11 cellular contexts compared by ENCODE assay signal in the genomic region with DNA sequence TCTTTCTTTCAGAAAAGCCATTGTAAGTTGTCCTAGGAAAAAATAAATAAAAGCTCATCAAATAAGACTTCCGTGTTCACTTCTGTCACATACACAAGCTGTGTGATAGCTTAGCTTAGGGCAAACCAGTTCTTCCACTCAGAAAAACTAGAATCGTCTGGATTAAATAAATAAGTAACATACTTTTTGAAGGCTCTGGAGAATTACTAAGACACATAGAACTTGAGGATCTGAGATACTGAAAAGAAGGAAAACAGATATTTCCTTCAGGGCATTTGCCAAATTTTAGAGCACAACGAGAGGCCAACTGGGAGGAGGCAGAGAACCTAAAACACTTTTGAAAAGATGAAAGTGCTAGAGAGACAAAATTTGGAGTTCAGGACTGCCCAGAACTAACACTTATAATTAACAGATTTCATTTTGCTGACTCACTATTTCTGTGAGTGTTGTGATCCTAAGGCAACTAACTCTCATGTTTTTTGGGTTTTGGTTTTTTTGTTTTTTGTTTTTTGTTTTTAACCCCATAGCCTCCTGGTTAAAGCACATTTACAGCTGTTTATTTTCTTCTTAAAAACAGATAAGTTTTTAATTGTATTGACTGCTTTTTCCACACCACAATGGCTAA. TPM values are rescaled to one million over a fixed set of nuclear protein-coding genes. Genes with fewer than 3 reads are reported as not detected.
DNase-seq lines count a peak whose midpoint lies in the region; FAIRE-seq and TF ChIP-seq lines count a peak whose summit lies in the region.
"Had no signal": no experiment of that assay in that cellular context is flagged by ENCODE, and none has a peak within 500 bp of the region (broad histone marks: within the 10 kb centered on the region; RNA-seq: fewer than 3 reads in every experiment).

No MANE protein-coding gene starts in this region.

- no peak overlapping the region for H3K27ac ChIP-seq in effector memory CD4-positive, alpha-beta T cell (ENCODE audit: insufficient read depth, low read length, poor library complexity, severe bottlenecking)
- no peak overlapping the region for H3K27ac ChIP-seq in WERI-Rb-1

- intact Hi-C loops in activated naive CD4-positive, alpha-beta T cell treated with anti-CD3 and anti-CD28 coated beads for 36 hours (cut with micrococcal nuclease), result loop anchor here (1.0 to 10.0 kb wide), 3 partner anchors 12 to 1555 kb away; no protein-coding TSS in a partner anchor

- no peaks in the 10 kb centered on the region for H3K36me3 ChIP-seq in effector memory CD4-positive, alpha-beta T cell (ENCODE audit: control insufficient read depth, insufficient read depth, low read length)
- no peaks in the 10 kb centered on the region for H3K36me3 ChIP-seq in WERI-Rb-1
- H3K36me3 ChIP-seq: BE2C had no signal

- no peaks in the 10 kb centered on the region for H3K27me3 Mint-ChIP-seq in activated naive CD4-positive, alpha-beta T cell treated with anti-CD3 and anti-CD28 coated beads, Interleukin-2, amount 10 ng/mL, durations not matched to agents 7 days and 5 days
- H3K27me3 Mint-ChIP-seq in activated naive CD4-positive, alpha-beta T cell treated with anti-CD3 and anti-CD28 coated beads for 36 hours (ENCODE audit: low read depth), result no peaks in the 10 kb centered on the region
- no peaks in the 10 kb centered on the region for H3K27me3 Mint-ChIP-seq in activated naive CD8-positive, alpha-beta T cell
- no peaks in the 10 kb centered on the region for H3K27me3 Mint-ChIP-seq in type B pancreatic cell

- peak overlapping the region; percentile 4 for H3K27ac Mint-ChIP-seq in activated naive CD4-positive, alpha-beta T cell treated with anti-CD3 and anti-CD28 coated beads, Interleukin-2, amount 10 ng/mL, durations not matched to agents 7 days and 5 days
- H3K27ac Mint-ChIP-seq in activated naive CD4-positive, alpha-beta T cell treated with anti-CD3 and anti-CD28 coated beads for 36 hours, result no peak overlapping the region
- H3K27ac Mint-ChIP-seq in activated naive CD8-positive, alpha-beta T cell, result peak overlapping the region; percentile 90
- peak overlapping the region; percentile 84 for H3K27ac Mint-ChIP-seq in type B pancreatic cell

- H3K4me3 Mint-ChIP-seq in activated naive CD4-positive, alpha-beta T cell treated with anti-CD3 and anti-CD28 coated beads, Interleukin-2, amount 10 ng/mL, durations not matched to agents 7 days and 5 days, result no peak overlapping the region
- no peak overlapping the region for H3K4me3 Mint-ChIP-seq in activated naive CD4-positive, alpha-beta T cell treated with anti-CD3 and anti-CD28 coated beads for 36 hours
- peak overlapping the region; percentile 20 for H3K4me3 Mint-ChIP-seq in activated naive CD8-positive, alpha-beta T cell
- peak overlapping the region; percentile 60 for H3K4me3 Mint-ChIP-seq in type B pancreatic cell

- peaks cover 44% of the 10 kb centered on the region for H3K4me1 Mint-ChIP-seq in activated naive CD4-positive, alpha-beta T cell treated with anti-CD3 and anti-CD28 coated beads, Interleukin-2, amount 10 ng/mL, durations not matched to agents 7 days and 5 days
- peaks cover 51% of the 10 kb centered on the region for H3K4me1 Mint-ChIP-seq in activated naive CD4-positive, alpha-beta T cell treated with anti-CD3 and anti-CD28 coated beads for 36 hours (ENCODE audit: low read depth)
- H3K4me1 Mint-ChIP-seq in activated naive CD8-positive, alpha-beta T cell (ENCODE audit: low read depth), result peaks cover 68% of the 10 kb centered on the region
- peaks cover 5% of the 10 kb centered on the region for H3K4me1 Mint-ChIP-seq in type B pancreatic cell (ENCODE audit: unreplicated experiment)

- CTCF ChIA-PET in activated naive CD4-positive, alpha-beta T cell treated with anti-CD3 and anti-CD28 coated beads, Interleukin-2, amount 10 ng/mL, durations not matched to agents 7 days and 5 days (lab: Charles Lee), result interaction anchor here (1.4 to 1.5 kb wide), 2 partner anchors 11 to 13 kb away, joined by 3 to 4 read pairs; no protein-coding TSS in a partner anchor
- CTCF ChIA-PET in activated naive CD4-positive, alpha-beta T cell treated with anti-CD3 and anti-CD28 coated beads for 36 hours (lab: Charles Lee), result interaction anchor here (1.0 to 1.3 kb wide), 3 partner anchors 8 to 11 kb away, joined by 3 read pairs; no protein-coding TSS in a partner anchor

- peaks cover 4% of the 10 kb centered on the region for H3K4me1 ChIP-seq in effector memory CD4-positive, alpha-beta T cell (ENCODE audit: control insufficient read depth, insufficient read depth, low read length, poor library complexity, severe bottlenecking)

- no peaks in the 10 kb centered on the region for H3K27me3 ChIP-seq in effector memory CD4-positive, alpha-beta T cell (replicated peaks; ENCODE audit: control insufficient read depth, insufficient read depth, low read length, poor library complexity, severe bottlenecking)
- no peaks in the 10 kb centered on the region for H3K27me3 ChIP-seq in WERI-Rb-1 (ENCODE audit: insufficient read depth, low read depth, severe bottlenecking)
- H3K27me3 ChIP-seq: BE2C had no signal

- peak; percentile 3 for FAIRE-seq in frontal cortex (lab: Jason Lieb, UNC)
- FAIRE-seq: GM18507 had no signal

- no peak overlapping the region for H3K4me3 ChIP-seq in effector memory CD4-positive, alpha-beta T cell (ENCODE audit: insufficient read depth, low read depth, low read length, poor library complexity, severe bottlenecking)
- no peak overlapping the region for H3K4me3 ChIP-seq in WERI-Rb-1 (ENCODE audit: low read depth, low read length)

- peaks cover 9% of the 10 kb centered on the region for H3K36me3 Mint-ChIP-seq in activated naive CD4-positive, alpha-beta T cell treated with anti-CD3 and anti-CD28 coated beads, Interleukin-2, amount 10 ng/mL, durations not matched to agents 7 days and 5 days
- H3K36me3 Mint-ChIP-seq in activated naive CD4-positive, alpha-beta T cell treated with anti-CD3 and anti-CD28 coated beads for 36 hours (ENCODE audit: low read depth), result no peaks in the 10 kb centered on the region
- H3K36me3 Mint-ChIP-seq in activated naive CD8-positive, alpha-beta T cell, result no peaks in the 10 kb centered on the region
- no peaks in the 10 kb centered on the region for H3K36me3 Mint-ChIP-seq in type B pancreatic cell

- DNase-seq in activated naive CD4-positive, alpha-beta T cell treated with anti-CD3 and anti-CD28 coated beads, Interleukin-2, amount 10 ng/mL, durations not matched to agents 7 days and 5 days, result no peak
- no peak for DNase-seq in activated naive CD4-positive, alpha-beta T cell treated with anti-CD3 and anti-CD28 coated beads for 36 hours
- DNase-seq in frontal cortex (ENCODE audit: low spot score in 2 of 2) (no peak), type B pancreatic cell (ENCODE audit: extremely low spot score, unreplicated experiment) (no peak), WERI-Rb-1 (no peak), globus pallidus (ENCODE audit: low spot score) (no peak)
- DNase-seq in effector memory CD4-positive, alpha-beta T cell, result no peak
- DNase-seq: BE2C had no signal

- H3K9me3 ChIP-seq in effector memory CD4-positive, alpha-beta T cell (ENCODE audit: control insufficient read depth, low read length), result no peaks in the 10 kb centered on the region
- H3K9me3 ChIP-seq in WERI-Rb-1 (ENCODE audit: severe bottlenecking), result no peaks in the 10 kb centered on the region
- H3K9me3 ChIP-seq: BE2C had no signal

- peaks cover 6% of the 10 kb centered on the region for H3K9me3 Mint-ChIP-seq in activated naive CD4-positive, alpha-beta T cell treated with anti-CD3 and anti-CD28 coated beads, Interleukin-2, amount 10 ng/mL, durations not matched to agents 7 days and 5 days
- H3K9me3 Mint-ChIP-seq in activated naive CD4-positive, alpha-beta T cell treated with anti-CD3 and anti-CD28 coated beads for 36 hours, result no peaks in the 10 kb centered on the region
- peaks cover 4% of the 10 kb centered on the region for H3K9me3 Mint-ChIP-seq in activated naive CD8-positive, alpha-beta T cell (ENCODE audit: low read depth)
- no peaks in the 10 kb centered on the region for H3K9me3 Mint-ChIP-seq in type B pancreatic cell

- TF ChIP-seq CTCF in type B pancreatic cell (conservative IDR thresholded peaks at IDR 0.05), result no peak
- TF ChIP-seq CTCF in WERI-Rb-1 (IDR thresholded peaks at IDR 0.05; ENCODE audit: low read depth, low read length), result no peak

RNA-seq across cellular contexts. Expression of a gene that starts 38.7 kb away (rescaled TPM):
- total RNA-seq in activated naive CD4-positive, alpha-beta T cell treated with anti-CD3 and anti-CD28 coated beads for 36 hours, result 1 to 10 TPM; 7.0 to 7.4 TPM
- total RNA-seq in frontal cortex, result 0.41 TPM
- not detected in 2 replicates for total RNA-seq in type B pancreatic cell (ENCODE audit: low replicate concordance)
- total RNA-seq: H4 had no signal

Comparison
In these comparisons a context has a peak if more than half of its experiments do, and no peak if none do; other contexts are left out.
1. H3K4me3 Mint-ChIP-seq: peak in activated naive CD8-positive, alpha-beta T cell (single experiment) and type B pancreatic cell (single experiment); none in activated naive CD4-positive, alpha-beta T cell treated with anti-CD3 and anti-CD28 coated beads, Interleukin-2, amount 10 ng/mL, durations not matched to agents 7 days and 5 days (single experiment) and activated naive CD4-positive, alpha-beta T cell treated with anti-CD3 and anti-CD28 coated beads for 36 hours (single experiment).